In the genomic region with DNA sequence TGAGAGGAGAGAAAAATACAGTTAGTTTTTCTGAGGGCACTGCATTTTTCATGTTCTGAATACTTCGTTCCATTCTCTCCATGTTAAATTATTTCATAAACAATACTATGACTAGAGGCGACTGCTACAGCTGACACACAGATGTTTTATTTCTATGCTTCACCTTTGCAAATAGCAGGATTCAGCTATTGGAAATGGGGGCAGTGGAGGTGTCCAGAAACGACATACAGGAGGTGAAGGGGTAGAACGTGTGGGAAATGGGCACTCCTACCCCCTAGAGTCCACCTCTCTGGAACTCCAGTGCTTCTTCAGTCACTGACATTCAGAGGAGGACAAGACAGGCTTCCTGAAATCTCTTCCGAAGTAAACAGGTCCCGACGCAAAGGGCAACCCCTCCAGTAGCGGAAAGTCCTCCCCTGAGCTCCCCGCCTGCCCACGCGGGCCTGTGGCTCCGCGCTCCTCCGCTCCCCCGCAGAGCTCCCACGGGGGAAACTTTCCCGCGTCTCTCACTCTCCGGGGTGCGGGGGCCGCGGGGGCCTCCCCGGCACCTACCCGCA, we compare ENCODE assay signal across 8 cellular contexts. TPM values are rescaled to one million over a fixed set of nuclear protein-coding genes. Genes with fewer than 3 reads are reported as not detected.
A peak's percentile ranks its signal among the peaks of the same experiment; 100 is the strongest.
DNase-seq lines count a peak whose midpoint lies in the region; ATAC-seq and TF ChIP-seq lines count a peak whose summit lies in the region.

No MANE protein-coding gene starts in this region.

- POLR2A ChIA-PET in activated B cell treated with CpG ODN at 0.5 μM for 24 hours (lab: Charles Lee) = interaction anchor here (0.8 to 2.6 kb wide), 5 partner anchors 9 to 73 kb away, joined by 3 to 19 read pairs (median 7); no protein-coding TSS in a partner anchor

- H3K4me3 Mint-ChIP-seq in activated B cell treated with CpG ODN at 0.5 μM for 24 hours (peak overlapping the region; percentile 93), osteocyte (ENCODE audit: unreplicated experiment) (peak overlapping the region; percentile 95)

- no peak for ATAC-seq in activated B cell treated with CpG ODN at 0.5 μM for 24 hours (ENCODE audit: low read depth)

- peak; percentile 48 for DNase-seq in activated T-cell treated with anti-CD3 and anti-CD28 coated beads for 4 hours
- DNase-seq in activated T-cell treated with anti-CD3 and anti-CD28 coated beads, Interleukin-2, amount 50 U/mL, for 48 hours = no peak
- DNase-seq in HT-29 (ENCODE audit: low spot score) = peak; percentile 38
- no peak for DNase-seq in activated B cell treated with CpG ODN at 0.5 μM for 24 hours
- DNase-seq in glomerular visceral epithelial cell (ENCODE audit: extremely low spot score) = peak; percentile 47
- DNase-seq in osteocyte (ENCODE audit: extremely low spot score, unreplicated experiment) = no peak
- no peak for DNase-seq in AG08396 (ENCODE audit: low spot score)
- no peak for DNase-seq in NK-92 (lab: John Stamatoyannopoulos, UW; ENCODE audit: unreplicated experiment)

- peak overlapping the region; percentile 89 for H3K27ac Mint-ChIP-seq in activated B cell treated with CpG ODN at 0.5 μM for 24 hours
- H3K27ac Mint-ChIP-seq in osteocyte (ENCODE audit: unreplicated experiment) = peak overlapping the region; percentile 97

- H3K9me3 Mint-ChIP-seq in activated B cell treated with CpG ODN at 0.5 μM for 24 hours = no peaks in the 10 kb centered on the region
- no peaks in the 10 kb centered on the region for H3K9me3 Mint-ChIP-seq in osteocyte (ENCODE audit: unreplicated experiment)

- intact Hi-C loops in activated B cell treated with CpG ODN at 0.5 μM for 24 hours (cut with micrococcal nuclease) = loop anchor here (1.0 to 5.0 kb wide), 3 partner anchors 72 to 1200 kb away; partner anchors contain the start of gene PTBP2

- H3K36me3 Mint-ChIP-seq in activated B cell treated with CpG ODN at 0.5 μM for 24 hours (ENCODE audit: low read depth) = peaks cover 2% of the 10 kb centered on the region
- peaks cover 2% of the 10 kb centered on the region for H3K36me3 Mint-ChIP-seq in osteocyte (ENCODE audit: unreplicated experiment)

- TF ChIP-seq CTCF in activated B cell treated with CpG ODN at 0.5 μM for 24 hours (IDR thresholded peaks at IDR 0.05) = no peak
- TF ChIP-seq CTCF in osteocyte (IDR thresholded peaks at IDR 0.05) = no peak

- H3K27me3 Mint-ChIP-seq in activated B cell treated with CpG ODN at 0.5 μM for 24 hours (no peaks in the 10 kb centered on the region), osteocyte (ENCODE audit: unreplicated experiment) (no peaks in the 10 kb centered on the region)

- peaks cover 22% of the 10 kb centered on the region for H3K4me1 Mint-ChIP-seq in activated B cell treated with CpG ODN at 0.5 μM for 24 hours
- peaks cover 41% of the 10 kb centered on the region for H3K4me1 Mint-ChIP-seq in osteocyte (ENCODE audit: unreplicated experiment)

- CTCF ChIA-PET in activated B cell treated with CpG ODN at 0.5 μM for 24 hours (lab: Charles Lee) = interaction anchor here (1.1 kb wide), 1 partner anchor 24 kb away, joined by 3 read pairs; no protein-coding TSS in a partner anchor

RNA-seq across cellular contexts. Expression of gene DPYD, which starts 0.5 kb away (rescaled TPM):
- 1.5 and 2.1 TPM in 2 replicates for total RNA-seq in HT-29 (2014; rRNA removed; shearing (Covaris generic))
- total RNA-seq in activated B cell treated with CpG ODN at 0.5 μM for 24 hours (10.3 and 12.6 TPM in 2 replicates), osteocyte (42.8 and 44.0 TPM in 2 replicates)

Comparison
In these comparisons a context has a peak if more than half of its experiments do, and no peak if none do; other contexts are left out.
1. DNase-seq: peak in activated T-cell treated with anti-CD3 and anti-CD28 coated beads for 4 hours (single experiment), HT-29 (single experiment) and glomerular visceral epithelial cell (single experiment); none in activated T-cell treated with anti-CD3 and anti-CD28 coated beads, Interleukin-2, amount 50 U/mL, for 48 hours (0 of 2), activated B cell treated with CpG ODN at 0.5 μM for 24 hours (single experiment), osteocyte (single experiment), AG08396 (single experiment) and NK-92 (single experiment).